In genomic region chr5:133605323-133605722, GRCh38 we compare ENCODE assay signal across 19 cellular contexts. TPM values are rescaled to one million over a fixed set of nuclear protein-coding genes. Genes with fewer than 3 reads are reported as not detected.
DNase-seq lines count a peak whose midpoint lies in the region; ATAC-seq and TF ChIP-seq lines count a peak whose summit lies in the region.
"Had no signal": no experiment of that assay in that cellular context is flagged by ENCODE, and none has a peak within 500 bp of the region (broad histone marks: within the 10 kb centered on the region; RNA-seq: fewer than 3 reads in every experiment).

No MANE protein-coding gene starts in this region.

- TF ChIP-seq EP300 in esophagus muscularis mucosa (IDR thresholded peaks at IDR 0.05): no peak

- H3K27ac ChIP-seq in esophagus muscularis mucosa (replicated peaks in 1 of 4) (no peak overlapping the region), right lobe of liver (no peak overlapping the region)
- H3K27ac ChIP-seq: 22Rv1, PC-9 had no signal

- H3K9me3 Mint-ChIP-seq in natural killer cell treated with Interleukin-12 subunit alpha and Interleukin-12 subunit beta and Interleukin-15 and Interleukin-18, amount 100 ng/mL, for 72 hours: no peaks in the 10 kb centered on the region
- H3K9me3 Mint-ChIP-seq in natural killer cell: no peaks in the 10 kb centered on the region
- H3K9me3 Mint-ChIP-seq: CD14-positive monocyte, GM23338 had no signal

- peaks cover 16 to 46% of the 10 kb centered on the region in 2 donors for H3K27me3 Mint-ChIP-seq in natural killer cell treated with Interleukin-12 subunit alpha and Interleukin-12 subunit beta and Interleukin-15 and Interleukin-18, amount 100 ng/mL, for 72 hours
- peaks cover 26 to 43% of the 10 kb centered on the region in 2 donors for H3K27me3 Mint-ChIP-seq in natural killer cell (ENCODE audit: low read depth in 2 of 2)
- H3K27me3 Mint-ChIP-seq in T-helper 17 cell: peaks cover 62% of the 10 kb centered on the region

- H3K4me3 ChIP-seq in esophagus muscularis mucosa (no peak overlapping the region), right lobe of liver (no peak overlapping the region)
- H3K4me3 ChIP-seq: GM23338, PC-9 had no signal

- no peak for TF ChIP-seq CTCF in natural killer cell (IDR thresholded peaks at IDR 0.05)
- no peak for TF ChIP-seq CTCF in esophagus muscularis mucosa (IDR thresholded peaks at IDR 0.05)
- TF ChIP-seq CTCF in right lobe of liver (IDR thresholded peaks at IDR 0.05): no peak

- no peaks in the 10 kb centered on the region for H3K4me1 Mint-ChIP-seq in natural killer cell treated with Interleukin-12 subunit alpha and Interleukin-12 subunit beta and Interleukin-15 and Interleukin-18, amount 100 ng/mL, for 72 hours (ENCODE audit: low read depth in 2 of 2)
- H3K4me1 Mint-ChIP-seq in natural killer cell: no peaks in the 10 kb centered on the region
- peaks cover 3% of the 10 kb centered on the region for H3K4me1 Mint-ChIP-seq in T-helper 17 cell
- H3K4me1 Mint-ChIP-seq: CD14-positive monocyte had no signal

- H3K4me3 Mint-ChIP-seq in natural killer cell treated with Interleukin-12 subunit alpha and Interleukin-12 subunit beta and Interleukin-15 and Interleukin-18, amount 100 ng/mL, for 72 hours: no peak overlapping the region
- no peak overlapping the region for H3K4me3 Mint-ChIP-seq in natural killer cell
- no peak overlapping the region for H3K4me3 Mint-ChIP-seq in T-helper 17 cell
- H3K4me3 Mint-ChIP-seq: CD14-positive monocyte, GM23338 had no signal

- H3K9me3 ChIP-seq in esophagus muscularis mucosa (no peaks in the 10 kb centered on the region), T-helper 17 cell (ENCODE audit: control insufficient read depth, low read length, poor library complexity, severe bottlenecking) (no peaks in the 10 kb centered on the region), right lobe of liver (no peaks in the 10 kb centered on the region)

- H3K36me3 ChIP-seq in esophagus muscularis mucosa: no peaks in the 10 kb centered on the region
- no peaks in the 10 kb centered on the region for H3K36me3 ChIP-seq in right lobe of liver

- peak; percentile 9 to 40 for ATAC-seq in natural killer cell treated with Interleukin-12 subunit alpha and Interleukin-12 subunit beta and Interleukin-15 and Interleukin-18, amount 100 ng/mL, for 72 hours
- ATAC-seq in natural killer cell: no peak
- no peak for ATAC-seq in T-helper 17 cell
- ATAC-seq in right lobe of liver: no peak
- ATAC-seq: GM23338, HCT116 had no signal

- H3K27ac Mint-ChIP-seq in natural killer cell treated with Interleukin-12 subunit alpha and Interleukin-12 subunit beta and Interleukin-15 and Interleukin-18, amount 100 ng/mL, for 72 hours: no peak overlapping the region
- no peak overlapping the region for H3K27ac Mint-ChIP-seq in natural killer cell
- no peak overlapping the region for H3K27ac Mint-ChIP-seq in T-helper 17 cell
- H3K27ac Mint-ChIP-seq: CD14-positive monocyte, GM23338 had no signal

- TF ChIP-seq POLR2A in esophagus muscularis mucosa (IDR thresholded peaks at IDR 0.05; ENCODE audit: low read depth) (no peak), right lobe of liver (IDR thresholded peaks at IDR 0.05) (no peak)

- DNase-seq in DMS53 (lab: John Stamatoyannopoulos, UW) (peak; percentile 16), DMS53 treated with DMSO at 0.1 percent for 48 hours (lab: John Stamatoyannopoulos, UW; ENCODE audit: unreplicated experiment) (no peak), natural killer cell (no peak), esophagus muscularis mucosa (ENCODE audit: extremely low spot score) (peak; percentile 62), T-helper 17 cell (no peak), NCI-H524 (lab: John Stamatoyannopoulos, UW) (no peak), right lobe of liver (no peak)
- no peak for DNase-seq in natural killer cell treated with Interleukin-12 subunit alpha and Interleukin-12 subunit beta and Interleukin-15 and Interleukin-18, amount 100 ng/mL, for 72 hours (ENCODE audit: low spot score)
- DNase-seq: AML-193, GDM1, NCI-H1092 treated with DMSO at 0.1 percent for 48 hours, NCI-H146, NCI-H2081, NCI-H510A, PC-9 had no signal

- intact Hi-C loops in natural killer cell (cut with micrococcal nuclease) (no loop called here), esophagus muscularis mucosa (cut with DNase I) (no loop called here), right lobe of liver (cut with DNase I) (no loop called here)

- H3K4me1 ChIP-seq in esophagus muscularis mucosa (peaks cover 0 to 1% (median 0%) of the 10 kb centered on the region in 4 donors), right lobe of liver (no peaks in the 10 kb centered on the region)

- H3K36me3 Mint-ChIP-seq in natural killer cell treated with Interleukin-12 subunit alpha and Interleukin-12 subunit beta and Interleukin-15 and Interleukin-18, amount 100 ng/mL, for 72 hours: no peaks in the 10 kb centered on the region
- H3K36me3 Mint-ChIP-seq in natural killer cell: no peaks in the 10 kb centered on the region
- no peaks in the 10 kb centered on the region for H3K36me3 Mint-ChIP-seq in T-helper 17 cell (ENCODE audit: low read depth)
- H3K36me3 Mint-ChIP-seq: CD14-positive monocyte had no signal

- H3K27me3 ChIP-seq in esophagus muscularis mucosa: peaks cover 0 to 32% (median 8%) of the 10 kb centered on the region in 4 donors
- peaks cover 0 to 3% of the 10 kb centered on the region in 2 donors for H3K27me3 ChIP-seq in right lobe of liver

RNA-seq across cellular contexts. Expression of gene FSTL4, which starts 7.0 kb away (rescaled TPM):
- total RNA-seq in natural killer cell treated with Interleukin-12 subunit alpha and Interleukin-12 subunit beta and Interleukin-15 and Interleukin-18, amount 100 ng/mL, for 72 hours: not detected
- total RNA-seq in natural killer cell (under 1 TPM; 0.11 to 0.75 (median 0.55) TPM), esophagus muscularis mucosa (under 1 TPM in 3 of 4 donors, not detected in 1; 0.33 to 0.78 (median 0.34) TPM), T-helper 17 cell (under 1 TPM in 1 of 2 donors, not detected in 1; 0.26 TPM), right lobe of liver (1 to 10 TPM in 1 of 6 experiments, under 1 TPM in 2, not detected in 3; 0.62 to 1.3 (median 0.80) TPM)
- total RNA-seq: PC-9 had no signal

Comparison
In these comparisons a context has a peak if more than half of its experiments do, and no peak if none do; other contexts are left out.
1. DNase-seq: peak in DMS53 (single experiment) and esophagus muscularis mucosa (single experiment); none in DMS53 treated with DMSO at 0.1 percent for 48 hours (single experiment), natural killer cell treated with Interleukin-12 subunit alpha and Interleukin-12 subunit beta and Interleukin-15 and Interleukin-18, amount 100 ng/mL, for 72 hours (single experiment), natural killer cell (single experiment), T-helper 17 cell (0 of 3), NCI-H524 (0 of 2) and right lobe of liver (0 of 3).
2. ATAC-seq: peak in natural killer cell treated with Interleukin-12 subunit alpha and Interleukin-12 subunit beta and Interleukin-15 and Interleukin-18, amount 100 ng/mL, for 72 hours (2 of 2); none in natural killer cell (0 of 3), T-helper 17 cell (single experiment) and right lobe of liver (0 of 4).